8 cellular contexts compared by ENCODE assay signal in the genomic region with DNA sequence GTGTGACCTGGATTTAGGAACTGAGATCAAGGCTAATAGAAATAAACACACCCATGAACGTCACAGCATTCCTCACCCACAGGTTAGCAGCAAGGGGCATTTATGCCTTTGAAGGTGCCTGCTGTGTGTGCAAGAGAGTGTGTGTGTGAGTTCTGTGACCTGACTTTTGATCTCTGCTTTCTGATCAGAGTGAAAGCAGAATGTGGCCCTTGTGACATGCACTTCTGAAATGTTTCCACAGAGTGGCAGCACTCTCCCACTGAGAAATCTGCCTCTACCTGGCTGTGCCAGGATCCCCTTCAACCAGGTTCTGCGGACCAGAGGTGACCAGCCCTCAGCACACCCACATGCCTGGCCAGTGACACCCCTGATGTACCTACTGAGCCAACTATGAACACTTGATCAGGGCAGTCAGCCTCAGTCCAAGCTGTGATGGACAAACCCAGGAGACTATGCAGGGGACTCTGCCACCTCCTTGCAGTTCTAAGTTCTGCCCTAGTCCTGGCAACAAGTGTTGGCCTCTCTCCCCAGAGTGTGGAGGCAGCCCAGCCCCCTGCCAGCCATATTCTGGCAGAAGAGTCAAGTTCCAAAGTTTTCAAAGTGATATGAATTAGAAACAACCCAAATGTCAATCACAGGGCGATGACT. TPM values are rescaled to one million over a fixed set of nuclear protein-coding genes. Genes with fewer than 3 reads are reported as not detected.
DNase-seq lines count a peak whose midpoint lies in the region; ATAC-seq and TF ChIP-seq lines count a peak whose summit lies in the region.

No MANE protein-coding gene starts in this region.

- H3K4me1 Mint-ChIP-seq in activated naive CD8-positive, alpha-beta T cell treated with anti-CD3 and anti-CD28 coated beads, Interleukin-2, amount 10 ng/mL, durations not matched to agents 7 days and 5 days: peaks cover 5% of the 10 kb centered on the region

- H3K27me3 Mint-ChIP-seq in activated naive CD8-positive, alpha-beta T cell treated with anti-CD3 and anti-CD28 coated beads, Interleukin-2, amount 10 ng/mL, durations not matched to agents 7 days and 5 days: peaks cover 42% of the 10 kb centered on the region

- TF ChIP-seq POLR2A in stomach (IDR thresholded peaks at IDR 0.05): no peak

- no peaks in the 10 kb centered on the region for H3K4me1 ChIP-seq in stomach

- H3K9me3 Mint-ChIP-seq in activated naive CD8-positive, alpha-beta T cell treated with anti-CD3 and anti-CD28 coated beads, Interleukin-2, amount 10 ng/mL, durations not matched to agents 7 days and 5 days: no peaks in the 10 kb centered on the region

- H3K4me3 ChIP-seq in stomach: no peak overlapping the region

- H3K4me3 Mint-ChIP-seq in activated naive CD8-positive, alpha-beta T cell treated with anti-CD3 and anti-CD28 coated beads, Interleukin-2, amount 10 ng/mL, durations not matched to agents 7 days and 5 days: no peak overlapping the region

- no peaks in the 10 kb centered on the region for H3K36me3 Mint-ChIP-seq in activated naive CD8-positive, alpha-beta T cell treated with anti-CD3 and anti-CD28 coated beads, Interleukin-2, amount 10 ng/mL, durations not matched to agents 7 days and 5 days

- no peaks in the 10 kb centered on the region for H3K9me3 ChIP-seq in stomach

- H3K36me3 ChIP-seq in stomach: no peaks in the 10 kb centered on the region

- DNase-seq in stimulated activated CD4-positive, alpha-beta T cell treated with anti-CD3 and anti-CD28 coated beads, Interleukin-15, amount 100 ng/mL, for 24 hours: peak; percentile 39
- DNase-seq in stimulated activated CD4-positive, alpha-beta T cell treated with anti-CD3 and anti-CD28 coated beads, Interleukin-2, amount 100 ng/mL, for 48 hours: no peak
- DNase-seq in NCI-H2227 treated with DMSO at 0.1 percent for 48 hours (lab: John Stamatoyannopoulos, UW) (peak; percentile 30), iPS-NIHi11 (ENCODE audit: low spot score) (peak; percentile 78), stomach (peak; percentile 45), GOT3 (lab: John Stamatoyannopoulos, UW) (no peak)
- DNase-seq in activated naive CD8-positive, alpha-beta T cell treated with anti-CD3 and anti-CD28 coated beads, Interleukin-2, amount 10 ng/mL, durations not matched to agents 7 days and 5 days: peak; percentile 37

- no peak for TF ChIP-seq EP300 in stomach (IDR thresholded peaks at IDR 0.05)

- WGBS in stomach, 5 donors: 34 to 47% (median 37%) methylated on average over 2 to 3 of the region's 3 CpGs

- POLR2A ChIA-PET in activated naive CD8-positive, alpha-beta T cell treated with anti-CD3 and anti-CD28 coated beads, Interleukin-2, amount 10 ng/mL, durations not matched to agents 7 days and 5 days (lab: Charles Lee): no interaction called here

- no peak overlapping the region for H3K27ac Mint-ChIP-seq in activated naive CD8-positive, alpha-beta T cell treated with anti-CD3 and anti-CD28 coated beads, Interleukin-2, amount 10 ng/mL, durations not matched to agents 7 days and 5 days

- no peak overlapping the region for H3K27ac ChIP-seq in stomach

- peaks cover 0 to 11% (median 0%) of the 10 kb centered on the region in 3 donors for H3K27me3 ChIP-seq in stomach

- intact Hi-C loops in stomach (cut with DNase I; ENCODE audit: low total_unique reads): no loop called here

- peak in 5 of 7 experiments; percentile 22 to 60 (median 34) for TF ChIP-seq CTCF in stomach (IDR thresholded peaks at IDR 0.05)

- peak; percentile 69 for ATAC-seq in HG02610 (IDR thresholded peaks at IDR 0.05; ENCODE audit: unreplicated experiment)
- ATAC-seq in activated naive CD8-positive, alpha-beta T cell treated with anti-CD3 and anti-CD28 coated beads, Interleukin-2, amount 10 ng/mL, durations not matched to agents 7 days and 5 days (ENCODE audit: low read depth): peak; percentile 65

RNA-seq across cellular contexts. Expression of gene RXRG, which starts 41.0 kb away (rescaled TPM):
- not detected for total RNA-seq in activated naive CD8-positive, alpha-beta T cell treated with anti-CD3 and anti-CD28 coated beads, Interleukin-2, amount 10 ng/mL, durations not matched to agents 7 days and 5 days
- 1 to 10 TPM in 1 of 5 donors, under 1 TPM in 1, not detected in 3; 0.43 to 1.8 TPM for total RNA-seq in stomach
- 1 to 10 TPM in 2 of 3 donors, under 1 TPM in 1; 0.50 to 2.9 (median 1.4) TPM for polyA plus RNA-seq in stomach

RNA-seq across cellular contexts. Expression of gene LMX1A, which starts 47.4 kb away (rescaled TPM):
- not detected for total RNA-seq in activated naive CD8-positive, alpha-beta T cell treated with anti-CD3 and anti-CD28 coated beads, Interleukin-2, amount 10 ng/mL, durations not matched to agents 7 days and 5 days
- total RNA-seq in stomach: not detected
- not detected for polyA plus RNA-seq in stomach

Comparison
In these comparisons a context has a peak if more than half of its experiments do, and no peak if none do; other contexts are left out.
1. DNase-seq: peak in stimulated activated CD4-positive, alpha-beta T cell treated with anti-CD3 and anti-CD28 coated beads, Interleukin-15, amount 100 ng/mL, for 24 hours (single experiment), NCI-H2227 treated with DMSO at 0.1 percent for 48 hours (single experiment), activated naive CD8-positive, alpha-beta T cell treated with anti-CD3 and anti-CD28 coated beads, Interleukin-2, amount 10 ng/mL, durations not matched to agents 7 days and 5 days (single experiment), iPS-NIHi11 (single experiment) and stomach (single experiment); none in stimulated activated CD4-positive, alpha-beta T cell treated with anti-CD3 and anti-CD28 coated beads, Interleukin-2, amount 100 ng/mL, for 48 hours (0 of 2) and GOT3 (single experiment).